1 cellular context compared by ENCODE assay signal in the genomic region with DNA sequence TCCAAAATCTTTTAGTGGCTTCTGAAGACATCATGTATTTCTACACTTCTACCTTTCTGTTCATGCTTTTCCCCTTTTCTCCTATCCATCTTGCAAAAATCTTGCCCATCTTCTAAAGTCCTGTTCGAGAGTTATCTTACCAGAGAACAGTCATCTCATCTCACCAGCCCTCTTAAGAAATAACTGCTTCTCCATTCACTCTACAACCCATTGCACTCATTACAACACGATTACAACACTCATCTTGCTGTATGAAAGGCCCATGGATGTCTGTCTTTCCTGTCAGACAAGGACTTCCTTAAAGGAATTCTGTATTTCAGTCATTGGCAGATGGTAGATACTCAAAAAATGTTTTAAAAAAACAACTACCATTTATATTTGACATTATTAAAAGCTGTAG.
TF ChIP-seq lines count a peak whose summit lies in the region.

No MANE protein-coding gene starts in this region.

TF ChIP-seq in SK-N-SH, 30 proteins besides CTCF, POLR2A, EP300 and RAD21 (continued from another document):
- TF ChIP-seq, protein P1, sequence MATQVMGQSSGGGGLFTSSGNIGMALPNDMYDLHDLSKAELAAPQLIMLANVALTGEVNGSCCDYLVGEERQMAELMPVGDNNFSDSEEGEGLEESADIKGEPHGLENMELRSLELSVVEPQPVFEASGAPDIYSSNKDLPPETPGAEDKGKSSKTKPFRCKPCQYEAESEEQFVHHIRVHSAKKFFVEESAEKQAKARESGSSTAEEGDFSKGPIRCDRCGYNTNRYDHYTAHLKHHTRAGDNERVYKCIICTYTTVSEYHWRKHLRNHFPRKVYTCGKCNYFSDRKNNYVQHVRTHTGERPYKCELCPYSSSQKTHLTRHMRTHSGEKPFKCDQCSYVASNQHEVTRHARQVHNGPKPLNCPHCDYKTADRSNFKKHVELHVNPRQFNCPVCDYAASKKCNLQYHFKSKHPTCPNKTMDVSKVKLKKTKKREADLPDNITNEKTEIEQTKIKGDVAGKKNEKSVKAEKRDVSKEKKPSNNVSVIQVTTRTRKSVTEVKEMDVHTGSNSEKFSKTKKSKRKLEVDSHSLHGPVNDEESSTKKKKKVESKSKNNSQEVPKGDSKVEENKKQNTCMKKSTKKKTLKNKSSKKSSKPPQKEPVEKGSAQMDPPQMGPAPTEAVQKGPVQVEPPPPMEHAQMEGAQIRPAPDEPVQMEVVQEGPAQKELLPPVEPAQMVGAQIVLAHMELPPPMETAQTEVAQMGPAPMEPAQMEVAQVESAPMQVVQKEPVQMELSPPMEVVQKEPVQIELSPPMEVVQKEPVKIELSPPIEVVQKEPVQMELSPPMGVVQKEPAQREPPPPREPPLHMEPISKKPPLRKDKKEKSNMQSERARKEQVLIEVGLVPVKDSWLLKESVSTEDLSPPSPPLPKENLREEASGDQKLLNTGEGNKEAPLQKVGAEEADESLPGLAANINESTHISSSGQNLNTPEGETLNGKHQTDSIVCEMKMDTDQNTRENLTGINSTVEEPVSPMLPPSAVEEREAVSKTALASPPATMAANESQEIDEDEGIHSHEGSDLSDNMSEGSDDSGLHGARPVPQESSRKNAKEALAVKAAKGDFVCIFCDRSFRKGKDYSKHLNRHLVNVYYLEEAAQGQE (IDR thresholded peaks at IDR 0.05; ENCODE audit: low read depth, low read length) = no peak
